Comparison of ENCODE assay signal across 29 cellular contexts in the genomic region with DNA sequence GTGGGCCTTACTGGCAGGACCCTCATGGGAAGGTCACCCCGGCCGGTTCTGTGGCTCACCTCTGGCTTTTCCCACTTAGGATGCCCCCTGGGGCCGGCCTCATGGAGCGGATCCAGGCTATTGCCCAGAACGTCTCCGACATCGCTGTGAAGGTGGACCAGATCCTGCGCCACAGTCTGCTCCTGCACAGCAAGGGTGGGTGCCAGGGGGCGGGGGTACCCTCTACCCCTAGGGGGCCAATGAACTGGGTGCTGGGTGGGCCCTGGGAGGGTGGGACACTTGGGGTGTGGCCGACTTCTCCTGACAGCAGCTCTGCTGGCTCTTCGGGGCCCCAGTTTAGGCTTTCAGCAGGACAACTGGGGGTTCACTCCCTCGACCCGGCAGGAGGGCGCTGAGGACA. TPM values are rescaled to one million over a fixed set of nuclear protein-coding genes. Genes with fewer than 3 reads are reported as not detected.
DNase-seq lines count a peak whose midpoint lies in the region; ATAC-seq and TF ChIP-seq lines count a peak whose summit lies in the region.
"Had no signal": no experiment of that assay in that cellular context is flagged by ENCODE, and none has a peak within 500 bp of the region (broad histone marks: within the 10 kb centered on the region; RNA-seq: fewer than 3 reads in every experiment).

No MANE protein-coding gene starts in this region.

- no peak overlapping the region for H3K23ac ChIP-seq in neuronal stem cell (ENCODE audit: low read depth, low read length, poor library complexity)

- DNase-seq in neuronal stem cell (ENCODE audit: low spot score): no peak
- DNase-seq in NCI-H748 (lab: John Stamatoyannopoulos, UW; ENCODE audit: unreplicated experiment): no peak
- no peak for DNase-seq in sciatic nerve (ENCODE audit: low spot score)
- DNase-seq: 8988T; ACHN; AML-193; BE2C; C1 segment of cervical spinal cord; Caco-2; Calu3; CD4-positive, alpha-beta memory T cell; CD4-positive, alpha-beta T cell; CD4-positive, CD25-positive, alpha-beta regulatory T cell; CD8-positive, alpha-beta memory T cell; CD8-positive, alpha-beta T cell; COR-L47; DMS 273 treated with DMSO at 0.1 percent for 48 hours; DMS153; DMS53; DMS79; DMS79 treated with DMSO at 0.1 percent for 48 hours; DND-41; EL had no signal

- H3K14ac ChIP-seq in neuronal stem cell (ENCODE audit: low read length): no peak overlapping the region

- no peak for ATAC-seq in sciatic nerve
- ATAC-seq: CD8-positive, alpha-beta T cell had no signal

- H3K9ac ChIP-seq in neuronal stem cell (ENCODE audit: low read depth, low read length, poor library complexity): no peak overlapping the region
- H3K9ac ChIP-seq: BLaER1 had no signal

- no peak overlapping the region for H2AFZ ChIP-seq in neuronal stem cell (ENCODE audit: low read length)

- no peak overlapping the region for H4K91ac ChIP-seq in neuronal stem cell (ENCODE audit: low read depth, low read length, poor library complexity)

- H3K27ac ChIP-seq in VCaP: peak overlapping the region; percentile 98
- no peak overlapping the region for H3K27ac ChIP-seq in neuronal stem cell (replicated peaks; ENCODE audit: low read length)
- H3K27ac ChIP-seq: 22Rv1; A549; BLaER1 treated with 17β-estradiol and CSF1 and Interleukin-3, amounts not matched to agents 10 nM and 100 nM had no signal

- no CpG with 5 or more reads among the region's 14 CpGs for WGBS in neuronal stem cell (ENCODE audit: extremely low coverage in 2 of 2, insufficient read length in 2 of 2, insufficient replicate concordance in 1 of 2), 2 donors

- H3K4ac ChIP-seq in neuronal stem cell (ENCODE audit: low read length): no peak overlapping the region

- H2AK5ac ChIP-seq in neuronal stem cell (ENCODE audit: low read depth, low read length): no peak overlapping the region

- H2BK15ac ChIP-seq in neuronal stem cell (ENCODE audit: low read length): no peak overlapping the region

- no peaks in the 10 kb centered on the region for H3K4me1 ChIP-seq in neuronal stem cell (ENCODE audit: control insufficient read depth in 2 of 2, insufficient read depth in 1 of 2, low read depth in 1 of 2, low read length in 2 of 2)
- H3K4me1 ChIP-seq: A549, Caco-2 had no signal

- no peak overlapping the region for H3K18ac ChIP-seq in neuronal stem cell (ENCODE audit: low read length)

- H3K27me3 ChIP-seq in neuronal stem cell (ENCODE audit: control insufficient read depth in 3 of 3, insufficient read depth in 3 of 3, low read depth in 1 of 3, low read length in 3 of 3): no peaks in the 10 kb centered on the region
- H3K27me3 ChIP-seq: BE2C; BLaER1; BLaER1 treated with 17β-estradiol and CSF1 and Interleukin-3, amounts not matched to agents 10 nM and 100 nM had no signal

- H4K8ac ChIP-seq in neuronal stem cell (ENCODE audit: low read depth, low read length): no peak overlapping the region

- H3K4me2 ChIP-seq in neuronal stem cell (ENCODE audit: insufficient read depth, low read length, poor library complexity, severe bottlenecking): no peak overlapping the region
- H3K4me2 ChIP-seq: A549 had no signal

- H3K79me1 ChIP-seq in neuronal stem cell (ENCODE audit: low read depth, low read length): peaks cover 2% of the 10 kb centered on the region

- H3K36me3 ChIP-seq in neuronal stem cell (replicated peaks in 1 of 2; ENCODE audit: control insufficient read depth in 2 of 2, insufficient read depth in 2 of 2, low read length in 2 of 2): peaks cover 0 to 66% of the 10 kb centered on the region in 2 donors

- no peak overlapping the region for H2BK120ac ChIP-seq in neuronal stem cell (ENCODE audit: low read depth, low read length)

- peak overlapping the region; percentile 88 for H2BK5ac ChIP-seq in neuronal stem cell (ENCODE audit: low read length)

- H2BK12ac ChIP-seq in neuronal stem cell (ENCODE audit: low read length): no peak overlapping the region

- H3K4me3 ChIP-seq in neuronal stem cell (ENCODE audit: low read length in 2 of 2): no peak overlapping the region
- H3K4me3 ChIP-seq: A549; BLaER1; BLaER1 treated with 17β-estradiol and CSF1 and Interleukin-3, amounts not matched to agents 10 nM and 100 nM had no signal

- intact Hi-C loops in sciatic nerve (cut with DNase I): no loop called here

- H3K9me3 ChIP-seq in neuronal stem cell (replicated peaks in 1 of 2; ENCODE audit: control insufficient read depth in 2 of 2, insufficient read depth in 1 of 2, low read depth in 1 of 2, low read length in 2 of 2): no peaks in the 10 kb centered on the region
- H3K9me3 ChIP-seq: A549; BE2C; BLaER1; BLaER1 treated with 17β-estradiol and CSF1 and Interleukin-3, amounts not matched to agents 10 nM and 100 nM; Caco-2 had no signal

- TF ChIP-seq CTCF in VCaP (conservative IDR thresholded peaks at IDR 0.05): no peak

RNA-seq across cellular contexts. Expression of a gene that starts 34.3 kb away (rescaled TPM):
- 5.6 TPM for polyA plus RNA-seq in neuronal stem cell (2013, experiment 1 of 2)
- 5.4 TPM for polyA plus RNA-seq in neuronal stem cell (2013, experiment 2 of 2)
- total RNA-seq in sciatic nerve: 1.4 TPM
- total RNA-seq: CD4-positive, CD25-positive, alpha-beta regulatory T cell had no signal
- polyA plus RNA-seq: CD14-positive monocyte; CD4-positive, CD25-positive, alpha-beta regulatory T cell had no signal
